9 cellular contexts compared by ENCODE assay signal in genomic region chr6:168035661-168036616, GRCh38. TPM values are rescaled to one million over a fixed set of nuclear protein-coding genes. Genes with fewer than 3 reads are reported as not detected.
DNase-seq lines count a peak whose midpoint lies in the region; ATAC-seq and TF ChIP-seq lines count a peak whose summit lies in the region.
"Had no signal": no experiment of that assay in that cellular context is flagged by ENCODE, and none has a peak within 500 bp of the region (broad histone marks: within the 10 kb centered on the region; RNA-seq: fewer than 3 reads in every experiment).

No MANE protein-coding gene starts in this region.

- peaks cover 6% of the 10 kb centered on the region for H3K36me3 ChIP-seq in ectodermal cell (ENCODE audit: control insufficient read depth, insufficient read depth, low read length)
- H3K36me3 ChIP-seq in mucosa of stomach (ENCODE audit: control insufficient read depth, insufficient read depth, low read length) = no peaks in the 10 kb centered on the region
- no peaks in the 10 kb centered on the region for H3K36me3 ChIP-seq in OCI-LY7 (ENCODE audit: insufficient read depth, low read length)

- H3K9me3 ChIP-seq in ectodermal cell (ENCODE audit: control insufficient read depth, low read length) (peaks cover 9% of the 10 kb centered on the region), mucosa of stomach (ENCODE audit: control insufficient read depth, low read length) (peaks cover 3% of the 10 kb centered on the region), OCI-LY7 (ENCODE audit: low read length) (no peaks in the 10 kb centered on the region)

- DNase-seq in ELR (ENCODE audit: low read depth) (peak; percentile 57), NCI-H748 treated with DMSO at 0.1 percent for 48 hours (lab: John Stamatoyannopoulos, UW) (peak; percentile 33), OCI-LY7 (ENCODE audit: low spot score) (no peak), OCI-M2 (lab: John Stamatoyannopoulos, UW; ENCODE audit: unreplicated experiment) (no peak), NK-92 (lab: John Stamatoyannopoulos, UW; ENCODE audit: unreplicated experiment) (no peak)

- H3K4me2 ChIP-seq in OCI-LY7 (ENCODE audit: low read length) = no peak overlapping the region

- intact Hi-C loops in OCI-LY7 (cut with micrococcal nuclease; ENCODE audit: unreplicated experiment) = no loop called here

- H3K79me2 ChIP-seq in OCI-LY7 (ENCODE audit: insufficient read depth, low read depth, low read length) = no peaks in the 10 kb centered on the region

- ATAC-seq in GM21528 (IDR thresholded peaks at IDR 0.05; ENCODE audit: low FRiP score, unreplicated experiment) = no peak

- peak overlapping the region; percentile 13 for H3K9ac ChIP-seq in mucosa of stomach (ENCODE audit: low read length)

- TF ChIP-seq CTCF in OCI-LY7 (conservative IDR thresholded peaks at IDR 0.05; ENCODE audit: low read length) = no peak

- POLR2A ChIA-PET in OCI-LY7 (lab: Charles Lee) = no interaction called here

- H3K27ac ChIP-seq in ectodermal cell (ENCODE audit: insufficient read depth, low read depth, low read length, poor library complexity, severe bottlenecking) (no peak overlapping the region), OCI-LY7 (ENCODE audit: low read depth, low read length, poor library complexity, severe bottlenecking) (no peak overlapping the region)

- no peak overlapping the region for H2AFZ ChIP-seq in OCI-LY7 (ENCODE audit: low read length)

- H3K4me1 ChIP-seq in ectodermal cell (ENCODE audit: control insufficient read depth, insufficient read depth, low read length) (peaks cover 9% of the 10 kb centered on the region), mucosa of stomach (ENCODE audit: control insufficient read depth, insufficient read depth, low read length) (peaks cover 9% of the 10 kb centered on the region), OCI-LY7 (ENCODE audit: insufficient read depth, low read length, poor library complexity, severe bottlenecking) (no peaks in the 10 kb centered on the region)

- BruUV-seq in OCI-LY7 (replicated peaks; lab: Mats Ljungman, UMichigan) = no TSS peak

- CTCF ChIA-PET in OCI-LY7 (lab: Charles Lee; ENCODE audit: unreplicated experiment) = no interaction called here

- 33 to 36% methylated on average over 29 of the region's 29 CpGs for WGBS in ectodermal cell, 2 experiments

- H3K4me3 ChIP-seq in ectodermal cell (ENCODE audit: insufficient read depth, low read depth, low read length) (peak overlapping the region; percentile 28), mucosa of stomach (ENCODE audit: low read length) (no peak overlapping the region), OCI-LY7 (ENCODE audit: low read depth, low read length, poor library complexity, severe bottlenecking) (no peak overlapping the region)

- no peaks in the 10 kb centered on the region for H3K9me2 ChIP-seq in OCI-LY7 (ENCODE audit: insufficient read depth, low read length)

- no peaks in the 10 kb centered on the region for H4K20me1 ChIP-seq in OCI-LY7 (ENCODE audit: insufficient read depth, low read length)

- no peaks in the 10 kb centered on the region for H3K27me3 ChIP-seq in ectodermal cell (ENCODE audit: control insufficient read depth, insufficient read depth, low read length, poor library complexity, severe bottlenecking)
- H3K27me3 ChIP-seq in mucosa of stomach (ENCODE audit: control insufficient read depth, insufficient read depth, low read length) = peaks cover 12% of the 10 kb centered on the region

RNA-seq across cellular contexts. Expression of gene KIF25, which starts 38.5 kb away (rescaled TPM):
- polyA plus RNA-seq in ectodermal cell (2013, experiment 1 of 4) = 0.85 TPM
- 0.69 TPM for polyA plus RNA-seq in ectodermal cell (2013, experiment 2 of 4)
- 0.91 TPM for polyA plus RNA-seq in ectodermal cell (2013, experiment 3 of 4)
- 0.49 TPM for polyA plus RNA-seq in ectodermal cell (2013, experiment 4 of 4)
- not detected in 2 replicates for total RNA-seq in OCI-LY7 (2014; rRNA removed; shearing (Covaris generic))
- not detected in 2 replicates for total RNA-seq in OCI-LY7 (2022)
- total RNA-seq: NCI-H460 had no signal

RNA-seq across cellular contexts. Expression of gene FRMD1, which starts 43.1 kb away (rescaled TPM):
- 0.17 TPM for polyA plus RNA-seq in ectodermal cell (2013, experiment 1 of 4)
- polyA plus RNA-seq in ectodermal cell (2013, experiment 2 of 4) = 0.20 TPM
- 0.48 TPM for polyA plus RNA-seq in ectodermal cell (2013, experiment 3 of 4)
- polyA plus RNA-seq in ectodermal cell (2013, experiment 4 of 4) = 0.49 TPM
- total RNA-seq in OCI-LY7 (2014; rRNA removed; shearing (Covaris generic)) = not detected in 2 replicates
- total RNA-seq in OCI-LY7 (2022) = not detected in 2 replicates
- total RNA-seq: NCI-H460 had no signal

Comparison
In these comparisons a context has a peak if more than half of its experiments do, and no peak if none do; other contexts are left out.
1. DNase-seq: peak in ELR (single experiment) and NCI-H748 treated with DMSO at 0.1 percent for 48 hours (single experiment); none in OCI-LY7 (single experiment), OCI-M2 (single experiment) and NK-92 (single experiment).